7 cellular contexts compared by ENCODE assay signal in the genomic region with DNA sequence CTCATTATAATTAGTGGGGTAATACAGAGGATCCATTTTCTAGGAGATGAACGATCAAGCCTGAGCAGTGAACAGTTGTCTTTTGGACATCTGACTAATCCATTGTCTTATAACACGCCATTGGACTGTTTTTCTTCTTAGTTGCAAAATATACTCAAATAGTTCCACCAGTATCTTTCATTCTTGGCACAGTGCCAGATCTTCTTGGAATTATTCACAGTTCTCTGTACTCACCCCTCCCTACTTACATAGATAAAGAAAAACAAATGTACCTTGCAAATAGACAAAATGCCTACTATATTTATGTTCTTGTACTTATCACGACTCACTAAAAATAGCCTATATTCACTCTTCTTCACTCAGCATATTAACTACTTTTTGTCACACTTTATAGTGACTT.
DNase-seq lines count a peak whose midpoint lies in the region; TF ChIP-seq lines count a peak whose summit lies in the region.
"Had no signal": no experiment of that assay in that cellular context is flagged by ENCODE, and none has a peak within 500 bp of the region (broad histone marks: within the 10 kb centered on the region; RNA-seq: fewer than 3 reads in every experiment).

No MANE protein-coding gene starts in this region.

- H3K27ac Mint-ChIP-seq in nephron, result peak overlapping the region in 2 of 3 experiments; percentile 76 to 84

- peaks cover 20% of the 10 kb centered on the region for H3K4me1 Mint-ChIP-seq in nephron

- DNase-seq in NCI-H345 (lab: John Stamatoyannopoulos, UW), result peak; percentile 39
- no peak for DNase-seq in NCI-H345 treated with DMSO at 0.1 percent for 48 hours (lab: John Stamatoyannopoulos, UW; ENCODE audit: unreplicated experiment)
- DNase-seq in amniotic stem cell (lab: John Stamatoyannopoulos, UW), result peak; percentile 43
- no peak for DNase-seq in DMS153 treated with DMSO at 0.1 percent for 48 hours (lab: John Stamatoyannopoulos, UW; ENCODE audit: unreplicated experiment)
- no peak for DNase-seq in NCI-H2081 treated with DMSO at 0.1 percent for 48 hours (lab: John Stamatoyannopoulos, UW)
- DNase-seq: stimulated activated CD4-positive, alpha-beta T cell treated with anti-CD3 and anti-CD28 coated beads, Interleukin-4, amount 100 ng/mL, for 1 hour had no signal

- H3K36me3 Mint-ChIP-seq in nephron (ENCODE audit: low read depth), result no peaks in the 10 kb centered on the region

- peaks cover 3% of the 10 kb centered on the region for H3K27me3 Mint-ChIP-seq in nephron (ENCODE audit: low read depth)

- no peaks in the 10 kb centered on the region for H3K9me3 Mint-ChIP-seq in nephron

- TF ChIP-seq CTCF in nephron (IDR thresholded peaks at IDR 0.05; ENCODE audit: unreplicated experiment in 3 of 3), result no peak

- H3K4me3 Mint-ChIP-seq in nephron, result peak overlapping the region in 2 of 3 experiments; percentile 11 to 30

Comparison
In these comparisons a context has a peak if more than half of its experiments do, and no peak if none do; other contexts are left out.
1. DNase-seq: peak in NCI-H345 (single experiment) and amniotic stem cell (single experiment); none in NCI-H345 treated with DMSO at 0.1 percent for 48 hours (single experiment), DMS153 treated with DMSO at 0.1 percent for 48 hours (single experiment) and NCI-H2081 treated with DMSO at 0.1 percent for 48 hours (single experiment).